8 cellular contexts compared by ENCODE assay signal in genomic region chr10:11684341-11684716, GRCh38. TPM values are rescaled to one million over a fixed set of nuclear protein-coding genes. Genes with fewer than 3 reads are reported as not detected.
DNase-seq lines count a peak whose midpoint lies in the region; ATAC-seq and TF ChIP-seq lines count a peak whose summit lies in the region.
"Not testable (repeated sequence)": the region's sequence is repeated elsewhere in the genome, so short reads cannot be mapped to it uniquely, and the experiment has no call there.

No MANE protein-coding gene starts in this region.

- H3K4me1 Mint-ChIP-seq in activated CD8-positive, alpha-beta T cell treated with anti-CD3 and anti-CD28 coated beads for 36 hours (ENCODE audit: low read depth) = peaks cover 37% of the 10 kb centered on the region
- peaks cover 76 to 97% (median 94%) of the 10 kb centered on the region in 3 donors for H3K4me1 Mint-ChIP-seq in naive B cell

- H3K4me1 ChIP-seq in DND-41 (ENCODE audit: insufficient read depth, low read length) (peaks cover 30% of the 10 kb centered on the region), Loucy (ENCODE audit: insufficient read depth, low read length, poor library complexity, severe bottlenecking) (peaks cover 20% of the 10 kb centered on the region), thoracic aorta (ENCODE audit: control insufficient read depth in 1 of 2, low read depth in 2 of 2) (peaks cover 6 to 20% of the 10 kb centered on the region in 2 donors)

- ATAC-seq in DND-41 (ENCODE audit: insufficient read depth, low read depth); thoracic aorta (ENCODE audit: insufficient number of reproducible peaks, low FRiP score, low read depth): not testable (repeated sequence)
- ATAC-seq in GM19463 (IDR thresholded peaks at IDR 0.05; ENCODE audit: unreplicated experiment) (peak; percentile 1), HG02885 (IDR thresholded peaks at IDR 0.05; ENCODE audit: poor library complexity, unreplicated experiment) (peak; percentile 9), naive B cell (ENCODE audit: low read depth in 2 of 2) (peak; percentile 38 to 50)
- peak; percentile 10 for ATAC-seq in activated CD8-positive, alpha-beta T cell treated with anti-CD3 and anti-CD28 coated beads for 36 hours

- H3K9me2 ChIP-seq in Loucy (replicated peaks; ENCODE audit: low read depth, low read length) = not testable (repeated sequence)

- H2AFZ ChIP-seq in DND-41 (ENCODE audit: low read depth, low read length) = peak overlapping the region; percentile 77; the same call in 1 of the 2 replicates
- H2AFZ ChIP-seq in Loucy (ENCODE audit: low read length) = peak overlapping the region; percentile 71

- H3K27me3 Mint-ChIP-seq in activated CD8-positive, alpha-beta T cell treated with anti-CD3 and anti-CD28 coated beads for 36 hours; naive B cell: not testable (repeated sequence)

- H4K20me1 ChIP-seq in DND-41 (ENCODE audit: insufficient read depth, low read length); Loucy (ENCODE audit: insufficient read depth, low read length, poor library complexity, severe bottlenecking): not testable (repeated sequence)

- peak overlapping the region; percentile 42 for H3K27ac ChIP-seq in DND-41 (ENCODE audit: low read length)
- not testable (repeated sequence) for H3K27ac ChIP-seq in thoracic aorta

- POLR2A ChIA-PET in activated CD8-positive, alpha-beta T cell treated with anti-CD3 and anti-CD28 coated beads for 36 hours (lab: Charles Lee) = interaction anchor here (1.3 to 1.4 kb wide), 2 partner anchors 23 to 26 kb away, joined by 4 to 5 read pairs; no protein-coding TSS in a partner anchor

- intact Hi-C loops in activated CD8-positive, alpha-beta T cell treated with anti-CD3 and anti-CD28 coated beads for 36 hours (cut with micrococcal nuclease) = not testable (repeated sequence)

- peak overlapping the region; percentile 94 for H3K27ac Mint-ChIP-seq in activated CD8-positive, alpha-beta T cell treated with anti-CD3 and anti-CD28 coated beads for 36 hours
- H3K27ac Mint-ChIP-seq in naive B cell = peak overlapping the region; percentile 98 to 100 (median 99)

- not testable (repeated sequence) for DNase-seq in DND-41; activated CD8-positive, alpha-beta T cell treated with anti-CD3 and anti-CD28 coated beads for 36 hours; naive B cell; thoracic aorta (ENCODE audit: low spot score)
- DNase-seq in dermis blood vessel endothelial cell = peak; percentile 43

- CTCF ChIA-PET in activated CD8-positive, alpha-beta T cell treated with anti-CD3 and anti-CD28 coated beads for 36 hours (lab: Charles Lee) = not testable (repeated sequence)

- H3K4me3 Mint-ChIP-seq in activated CD8-positive, alpha-beta T cell treated with anti-CD3 and anti-CD28 coated beads for 36 hours = peak overlapping the region; percentile 72
- peak overlapping the region; percentile 83 to 98 (median 94) for H3K4me3 Mint-ChIP-seq in naive B cell

- not testable (repeated sequence) for H3K79me2 ChIP-seq in DND-41 (ENCODE audit: insufficient read depth, low read length); Loucy (ENCODE audit: insufficient read depth, low read length)

- H3K4me3 ChIP-seq in DND-41 (ENCODE audit: low read depth in 1 of 2, low read length in 2 of 2) (peak overlapping the region in 1 of 2 experiments; percentile 34; a peak in 1 of 4 replicates), Loucy (ENCODE audit: low read length, poor library complexity, severe bottlenecking) (peak overlapping the region; percentile 62), thoracic aorta (peak overlapping the region; percentile 74)

- not testable (repeated sequence) for H3K27me3 ChIP-seq in DND-41 (ENCODE audit: insufficient read depth, low read length, poor library complexity); Loucy (ENCODE audit: insufficient read depth, low read length, poor library complexity, severe bottlenecking); thoracic aorta (replicated peaks; ENCODE audit: insufficient read depth)

- not testable (repeated sequence) for H3K9me3 ChIP-seq in DND-41 (ENCODE audit: insufficient read depth, low read length, severe bottlenecking); Loucy (ENCODE audit: insufficient read depth, low read depth, low read length); thoracic aorta

- peak overlapping the region; percentile 33; the same call in 1 of the 2 replicates for H3K9ac ChIP-seq in DND-41 (ENCODE audit: low read depth, low read length)
- H3K9ac ChIP-seq in Loucy (ENCODE audit: low read depth, low read length, poor library complexity, severe bottlenecking) = not testable (repeated sequence)

- H3K36me3 Mint-ChIP-seq in activated CD8-positive, alpha-beta T cell treated with anti-CD3 and anti-CD28 coated beads for 36 hours (ENCODE audit: low read depth); naive B cell: not testable (repeated sequence)

- not testable (repeated sequence) for H3K36me3 ChIP-seq in DND-41 (ENCODE audit: insufficient read depth, low read length); Loucy (ENCODE audit: insufficient read depth, low read length); thoracic aorta

- not testable (repeated sequence) for TF ChIP-seq CTCF in DND-41 (IDR thresholded peaks at IDR 0.05; ENCODE audit: borderline replicate concordance, extremely low read depth, low read length, poor library complexity, severe bottlenecking); Loucy (conservative IDR thresholded peaks at IDR 0.05; ENCODE audit: low read length); activated CD8-positive, alpha-beta T cell treated with anti-CD3 and anti-CD28 coated beads for 36 hours (IDR thresholded peaks at IDR 0.05); thoracic aorta (IDR thresholded peaks at IDR 0.05)

- H3K9me3 Mint-ChIP-seq in activated CD8-positive, alpha-beta T cell treated with anti-CD3 and anti-CD28 coated beads for 36 hours; naive B cell: not testable (repeated sequence)

- H3K4me2 ChIP-seq in DND-41 (ENCODE audit: insufficient read depth, low read length) = peak overlapping the region; percentile 58
- peak overlapping the region; percentile 72 for H3K4me2 ChIP-seq in Loucy (ENCODE audit: low read depth, low read length, poor library complexity, severe bottlenecking)

- not testable (repeated sequence) for H3F3A ChIP-seq in Loucy (ENCODE audit: low read depth)

RNA-seq across cellular contexts. Expression of gene ECHDC3, which starts 57.9 kb away (rescaled TPM):
- total RNA-seq in activated CD8-positive, alpha-beta T cell treated with anti-CD3 and anti-CD28 coated beads for 36 hours = 1 to 10 TPM; 1.1 to 1.7 TPM
- total RNA-seq in dermis blood vessel endothelial cell (17.4 and 26.0 TPM in 2 replicates), thoracic aorta (10 to 100 TPM; 12.2 to 21.2 TPM)
- polyA plus RNA-seq in naive B cell (ENCODE audit: low read depth in 6 of 6) = 1 to 10 TPM; 1.1 to 2.8 (median 2.0) TPM
